ENCODE assay signal across 28 cellular contexts in the genomic region with DNA sequence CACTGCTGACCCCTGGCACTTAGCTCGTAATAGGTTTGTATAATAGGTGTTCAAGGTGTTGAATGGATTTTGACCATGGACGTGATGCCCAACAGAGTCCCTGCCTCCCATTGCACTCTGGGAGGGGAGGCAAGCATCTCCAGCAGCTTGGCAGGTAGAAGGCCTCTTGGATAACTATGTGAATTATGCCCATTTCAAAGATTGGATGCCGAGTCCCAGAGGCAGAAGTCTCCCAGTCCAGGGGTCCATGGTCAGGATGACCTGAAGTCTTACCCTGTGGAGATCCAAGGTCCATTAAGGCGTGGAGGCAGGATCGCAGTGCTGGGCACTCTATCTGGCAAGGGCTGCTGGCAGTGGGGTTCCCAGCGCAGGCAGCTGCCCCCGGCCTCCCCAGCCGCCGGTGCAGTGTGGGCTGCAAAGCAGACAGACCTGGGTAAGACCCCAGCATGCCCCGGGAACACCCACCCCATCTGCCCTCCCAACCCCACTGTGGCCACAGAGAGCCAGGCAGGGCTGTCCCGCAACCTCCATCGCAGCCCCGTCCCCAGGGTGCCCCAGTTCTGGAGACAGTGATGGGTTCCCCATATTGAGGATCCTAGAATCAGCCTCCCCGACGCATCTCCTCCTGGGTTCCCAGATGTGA. TPM values are rescaled to one million over a fixed set of nuclear protein-coding genes. Genes with fewer than 3 reads are reported as not detected.
"Had no signal": no experiment of that assay in that cellular context is flagged by ENCODE, and none has a peak within 500 bp of the region (broad histone marks: within the 10 kb centered on the region; RNA-seq: fewer than 3 reads in every experiment).

No MANE protein-coding gene starts in this region.

- H3K27me3 Mint-ChIP-seq: stimulated activated memory B cell treated with anti-CD40 and anti-IgM and Interleukin-4, amounts not matched to agents 10 μg/mL and 1 μg/mL and 100 μg/mL, for 72 hours had no signal

- ATAC-seq: esophagus mucosa; gastrocnemius medialis; left colon; stimulated activated memory B cell treated with anti-CD40 and anti-IgM and Interleukin-4, amounts not matched to agents 10 μg/mL and 1 μg/mL and 100 μg/mL, for 72 hours; stimulated activated naive CD8-positive, alpha-beta T cell treated with anti-CD3 and anti-CD28 coated beads, Interleukin-15, Interleukin-2, amounts not matched to agents 100 U/mL and 50 U/mL, for 24 hours had no signal

- H3K79me2 ChIP-seq: hepatocyte had no signal

- H3K36me3 ChIP-seq: gastrocnemius medialis, heart left ventricle, left ventricle myocardium inferior, lower lobe of right lung, prostate gland, tibial artery, upper lobe of right lung, uterus had no signal

- H3K9me3 Mint-ChIP-seq: natural killer cell; neural crest cell; stimulated activated memory B cell treated with anti-CD40 and anti-IgM and Interleukin-4, amounts not matched to agents 10 μg/mL and 1 μg/mL and 100 μg/mL, for 72 hours had no signal

- H3K4me1 Mint-ChIP-seq: natural killer cell; neural crest cell; stimulated activated memory B cell treated with anti-CD40 and anti-IgM and Interleukin-4, amounts not matched to agents 10 μg/mL and 1 μg/mL and 100 μg/mL, for 72 hours had no signal

- DNase-seq: caudate nucleus; cerebellar nuclear complex; cortex of kidney; effector CD4-positive, alpha-beta T cell; foreskin fibroblast; gastrocnemius medialis; heart left ventricle; kidney glomerular epithelial cell; left colon; left ventricle myocardium inferior; lower lobe of right lung; natural killer cell; stimulated activated CD4-positive, alpha-beta T cell treated with anti-CD3 and anti-CD28 coated beads, Interleukin-2, amount 100 ng/mL, for 24 hours; stimulated activated CD4-positive, alpha-beta T cell treated with anti-CD3 and anti-CD28 coated beads, Interleukin-4, amount 100 ng/mL, for 24 hours; stimulated activated naive CD8-positive, alpha-beta T cell treated with anti-CD3 and anti-CD28 coated beads, Interleukin-15, Interleukin-2, amounts not matched to agents 100 U/mL and 50 U/mL, for 24 hours; testis; tibial artery; uterus had no signal

- H2AFZ ChIP-seq: hepatocyte had no signal

- H3K4me2 ChIP-seq: hepatocyte had no signal

- H3K27ac Mint-ChIP-seq: natural killer cell; stimulated activated memory B cell treated with anti-CD40 and anti-IgM and Interleukin-4, amounts not matched to agents 10 μg/mL and 1 μg/mL and 100 μg/mL, for 72 hours had no signal

- H3K4me3 ChIP-seq: gastrocnemius medialis, heart left ventricle, hepatocyte, left ventricle myocardium inferior, lower lobe of right lung, prostate gland, testis, tibial artery, upper lobe of right lung, uterus had no signal

- H3K27me3 ChIP-seq: gastrocnemius medialis, heart left ventricle, hepatocyte, testis, tibial artery, uterus had no signal

- H3K27ac ChIP-seq: epithelial cell of prostate, gastrocnemius medialis, hepatocyte, left ventricle myocardium inferior, lower lobe of right lung, prostate gland, testis, tibial artery, upper lobe of right lung had no signal

- H3K4me3 Mint-ChIP-seq: natural killer cell; neural crest cell; stimulated activated memory B cell treated with anti-CD40 and anti-IgM and Interleukin-4, amounts not matched to agents 10 μg/mL and 1 μg/mL and 100 μg/mL, for 72 hours had no signal

- H3K36me3 Mint-ChIP-seq: natural killer cell; stimulated activated memory B cell treated with anti-CD40 and anti-IgM and Interleukin-4, amounts not matched to agents 10 μg/mL and 1 μg/mL and 100 μg/mL, for 72 hours had no signal

- H3K9me3 ChIP-seq: gastrocnemius medialis, heart left ventricle, left ventricle myocardium inferior, lower lobe of right lung, prostate gland, testis, tibial artery, upper lobe of right lung, uterus had no signal

- FAIRE-seq: islet of Langerhans had no signal

- H3K4me1 ChIP-seq: gastrocnemius medialis, lower lobe of right lung, prostate gland, testis, tibial artery, upper lobe of right lung had no signal

RNA-seq across cellular contexts. Expression of a gene that starts 44.7 kb away (rescaled TPM):
- total RNA-seq: dermis microvascular lymphatic vessel endothelial cell, lower lobe of right lung, mesenteric fat pad, natural killer cell, neural crest cell, upper lobe of right lung had no signal
- polyA plus RNA-seq: hepatocyte had no signal
